ENCODE assay signal across 14 cellular contexts in genomic region chr2:190698895-190699294, GRCh38. TPM values are rescaled to one million over a fixed set of nuclear protein-coding genes. Genes with fewer than 3 reads are reported as not detected.
DNase-seq lines count a peak whose midpoint lies in the region; ATAC-seq, FAIRE-seq and TF ChIP-seq lines count a peak whose summit lies in the region.
"Had no signal": no experiment of that assay in that cellular context is flagged by ENCODE, and none has a peak within 500 bp of the region (broad histone marks: within the 10 kb centered on the region; RNA-seq: fewer than 3 reads in every experiment).

No MANE protein-coding gene starts in this region.

- no peaks in the 10 kb centered on the region for H3K4me1 ChIP-seq in A673 (ENCODE audit: insufficient read depth, low read length, poor library complexity, severe bottlenecking)

- FAIRE-seq in bronchial epithelial cell (lab: Jason Lieb, UNC) = no peak

- POLR2A ChIA-PET in A673 (lab: Charles Lee; ENCODE audit: low non-redundant PET) = no interaction called here

- no peaks in the 10 kb centered on the region for H3K36me3 ChIP-seq in A673 (ENCODE audit: insufficient read depth, low read length, poor library complexity, severe bottlenecking)
- H3K36me3 ChIP-seq in H7 (replicated peaks; ENCODE audit: control insufficient read depth, insufficient read depth, low read length) = no peaks in the 10 kb centered on the region
- no peaks in the 10 kb centered on the region for H3K36me3 ChIP-seq in bronchial epithelial cell (ENCODE audit: control insufficient read depth, insufficient read depth, low read length)

- H3K4me3 ChIP-seq in A673 (ENCODE audit: low read depth, low read length, poor library complexity, severe bottlenecking) (no peak overlapping the region), H7 (ENCODE audit: insufficient read depth, low read depth, low read length) (no peak overlapping the region), bronchial epithelial cell (ENCODE audit: low read depth, low read length) (no peak overlapping the region)

- CTCF ChIA-PET in A673 (lab: Charles Lee) = no interaction called here

- H3K27ac ChIP-seq in A673 (ENCODE audit: low read depth, low read length, poor library complexity, severe bottlenecking) = no peak overlapping the region
- H3K27ac ChIP-seq: RWPE1 had no signal

- no peaks in the 10 kb centered on the region for H3K9me3 ChIP-seq in A673 (ENCODE audit: low read depth, low read length, poor library complexity, severe bottlenecking)

- intact Hi-C loops in A673 (cut with micrococcal nuclease; ENCODE audit: unreplicated experiment) = no loop called here

- no peak for ATAC-seq in HG03139 (IDR thresholded peaks at IDR 0.05; ENCODE audit: unreplicated experiment)
- ATAC-seq: activated naive CD4-positive, alpha-beta T cell treated with anti-CD3 and anti-CD28 coated beads, Interleukin-2, amount 50 U/mL, for 72 hours had no signal

- DNase-seq in A673 (ENCODE audit: low spot score) = no peak
- peak; percentile 39 for DNase-seq in H7
- no peak for DNase-seq in bronchial epithelial cell (ENCODE audit: low read depth)
- DNase-seq in iPS-NIHi11 (ENCODE audit: low spot score) = peak; percentile 43
- DNase-seq in NCI-H774 (lab: John Stamatoyannopoulos, UW) = no peak
- DNase-seq in foreskin melanocyte = no peak
- no peak for DNase-seq in NCI-H2171 treated with DMSO at 0.1 percent for 48 hours (lab: John Stamatoyannopoulos, UW)
- DNase-seq: midbrain; MM.1S; NCI-H226; stimulated activated CD4-positive, alpha-beta T cell treated with anti-CD3 and anti-CD28 coated beads, Interleukin-4, amount 100 ng/mL, for 4 hours had no signal

- H3K27me3 ChIP-seq in A673 (replicated peaks; ENCODE audit: insufficient read depth, low read depth, low read length, poor library complexity) (no peaks in the 10 kb centered on the region), H7 (ENCODE audit: control insufficient read depth, insufficient read depth, low read length) (no peaks in the 10 kb centered on the region), bronchial epithelial cell (ENCODE audit: control insufficient read depth, insufficient read depth, low read length) (no peaks in the 10 kb centered on the region)

- TF ChIP-seq CTCF in A673 (conservative IDR thresholded peaks at IDR 0.05; ENCODE audit: low read depth, low read length) (peak; percentile 40), bronchial epithelial cell (IDR thresholded peaks at IDR 0.05; ENCODE audit: insufficient read depth, low read length, severe bottlenecking) (peak; percentile 27)

- BruUV-seq in A673 (replicated peaks; lab: Mats Ljungman, UMichigan) = no TSS peak

RNA-seq across cellular contexts. Expression of gene NAB1, which starts 50.0 kb away (rescaled TPM):
- total RNA-seq in A673 (2021) (29.8 and 32.6 TPM in 2 replicates), bronchial epithelial cell (92.4 and 106 TPM in 2 replicates)
- total RNA-seq in H7 (2014; rRNA removed; shearing (Covaris generic)) = 25.4 and 32.4 TPM in 2 replicates

Comparison
In these comparisons a context has a peak if more than half of its experiments do, and no peak if none do; other contexts are left out.
1. DNase-seq: peak in H7 (single experiment) and iPS-NIHi11 (single experiment); none in A673 (single experiment), bronchial epithelial cell (single experiment), NCI-H774 (single experiment), foreskin melanocyte (single experiment) and NCI-H2171 treated with DMSO at 0.1 percent for 48 hours (single experiment).